In genomic region chr7:69596723-69597277, GRCh38 we compare ENCODE assay signal across 8 cellular contexts. TPM values are rescaled to one million over a fixed set of nuclear protein-coding genes. Genes with fewer than 3 reads are reported as not detected.
A peak's percentile ranks its signal among the peaks of the same experiment; 100 is the strongest.
DNase-seq lines count a peak whose midpoint lies in the region; ATAC-seq, FAIRE-seq and TF ChIP-seq lines count a peak whose summit lies in the region.

No MANE protein-coding gene starts in this region.

- H3K4me1 Mint-ChIP-seq in CD4-positive, CD25-positive, alpha-beta regulatory T cell = peaks cover 0 to 16% (median 4%) of the 10 kb centered on the region in 4 donors
- H3K4me1 Mint-ChIP-seq in stimulated activated effector memory CD8-positive, alpha-beta T cell treated with anti-CD3 and anti-CD28 coated beads, Interleukin-12 subunit alpha, Interleukin-12 subunit beta, amount 100 ng/mL, for 72 hours = no peaks in the 10 kb centered on the region

- TF ChIP-seq POLR2A in ovary (IDR thresholded peaks at IDR 0.05) (no peak), GM12892 (IDR thresholded peaks at IDR 0.05; ENCODE audit: low read depth, low read length) (no peak)

- TF ChIP-seq CTCF in KMS-11 (conservative IDR thresholded peaks at IDR 0.05; ENCODE audit: low read depth, low read length) (no peak), ovary (IDR thresholded peaks at IDR 0.05) (no peak)

- no peak overlapping the region for H3K27ac ChIP-seq in CD4-positive, CD25-positive, alpha-beta regulatory T cell (ENCODE audit: insufficient read depth, low read length, poor library complexity, severe bottlenecking)
- H3K27ac ChIP-seq in KMS-11 (no peak overlapping the region), ovary (peak overlapping the region; percentile 92 to 95)

- H3K9ac ChIP-seq in KMS-11 = peak overlapping the region; percentile 70; the same call in 1 of the 2 replicates
- peak overlapping the region; percentile 48 for H3K9ac ChIP-seq in endocrine pancreas (ENCODE audit: control insufficient read depth, insufficient read depth, low read length)

- no peak for FAIRE-seq in GM12892 (lab: Jason Lieb, UNC)

- peak overlapping the region; percentile 71 to 89 (median 83) for H3K4me3 Mint-ChIP-seq in CD4-positive, CD25-positive, alpha-beta regulatory T cell
- H3K4me3 Mint-ChIP-seq in stimulated activated effector memory CD8-positive, alpha-beta T cell treated with anti-CD3 and anti-CD28 coated beads, Interleukin-12 subunit alpha, Interleukin-12 subunit beta, amount 100 ng/mL, for 72 hours = no peak overlapping the region

- no peak for TF ChIP-seq EP300 in ovary (IDR thresholded peaks at IDR 0.05)

- H3K4me3 ChIP-seq in CD4-positive, CD25-positive, alpha-beta regulatory T cell (ENCODE audit: low read depth, low read length) = no peak overlapping the region
- H3K4me3 ChIP-seq in KMS-11 (IDR thresholded peaks at IDR 0.05; ENCODE audit: insufficient read depth, low read depth, low read length) (no peak overlapping the region), endocrine pancreas (ENCODE audit: control insufficient read depth, insufficient read depth, low read length) (peak overlapping the region; percentile 58), ovary (peak overlapping the region; percentile 81)

- H3K27me3 Mint-ChIP-seq in CD4-positive, CD25-positive, alpha-beta regulatory T cell = peaks cover 30% of the 10 kb centered on the region

- no peaks in the 10 kb centered on the region for H3K36me3 ChIP-seq in CD4-positive, CD25-positive, alpha-beta regulatory T cell (ENCODE audit: control insufficient read depth, insufficient read depth, low read length)
- H3K36me3 ChIP-seq in KMS-11 (ENCODE audit: insufficient read depth) (no peaks in the 10 kb centered on the region), endocrine pancreas (ENCODE audit: control insufficient read depth, insufficient read depth, low read length) (no peaks in the 10 kb centered on the region), ovary (no peaks in the 10 kb centered on the region)

- H3K9me3 ChIP-seq in CD4-positive, CD25-positive, alpha-beta regulatory T cell (ENCODE audit: control insufficient read depth in 2 of 2, low read length in 2 of 2) = no peaks in the 10 kb centered on the region
- H3K9me3 ChIP-seq in endocrine pancreas (ENCODE audit: control insufficient read depth, low read length) (no peaks in the 10 kb centered on the region), ovary (no peaks in the 10 kb centered on the region)

- H3K27me3 ChIP-seq in CD4-positive, CD25-positive, alpha-beta regulatory T cell (ENCODE audit: control insufficient read depth, insufficient read depth, low read length) = peaks cover 23% of the 10 kb centered on the region
- H3K27me3 ChIP-seq in KMS-11 (ENCODE audit: insufficient read depth, low read depth) (no peaks in the 10 kb centered on the region), endocrine pancreas (ENCODE audit: control insufficient read depth, insufficient read depth, low read length) (no peaks in the 10 kb centered on the region), ovary (no peaks in the 10 kb centered on the region)

- peaks cover 0 to 4% (median 2%) of the 10 kb centered on the region in 7 donors for H3K9me3 Mint-ChIP-seq in CD4-positive, CD25-positive, alpha-beta regulatory T cell
- H3K9me3 Mint-ChIP-seq in stimulated activated effector memory CD8-positive, alpha-beta T cell treated with anti-CD3 and anti-CD28 coated beads, Interleukin-12 subunit alpha, Interleukin-12 subunit beta, amount 100 ng/mL, for 72 hours = no peaks in the 10 kb centered on the region

- H3K4me2 ChIP-seq in KMS-11 = peak overlapping the region; percentile 81

- H3K4me1 ChIP-seq in CD4-positive, CD25-positive, alpha-beta regulatory T cell (ENCODE audit: control insufficient read depth, insufficient read depth, low read length, poor library complexity, severe bottlenecking) = peaks cover 18% of the 10 kb centered on the region
- H3K4me1 ChIP-seq in KMS-11 (ENCODE audit: low read depth, poor library complexity, severe bottlenecking) = peaks cover 16% of the 10 kb centered on the region
- H3K4me1 ChIP-seq in endocrine pancreas (ENCODE audit: control insufficient read depth, insufficient read depth, low read length) = no peaks in the 10 kb centered on the region
- H3K4me1 ChIP-seq in ovary (ENCODE audit: insufficient read depth) = peaks cover 6% of the 10 kb centered on the region

- intact Hi-C loops in ovary (cut with DNase I) = loop anchor here in 1 of 4 donors (10.0 kb wide), 1 partner anchor 1098 kb away; no protein-coding TSS in a partner anchor

- no peak for ATAC-seq in CD4-positive, CD25-positive, alpha-beta regulatory T cell (ENCODE audit: low read depth in 2 of 2)
- no peak for ATAC-seq in stimulated activated effector memory CD8-positive, alpha-beta T cell treated with anti-CD3 and anti-CD28 coated beads, Interleukin-12 subunit alpha, Interleukin-12 subunit beta, amount 100 ng/mL, for 72 hours

- DNase-seq in CD4-positive, CD25-positive, alpha-beta regulatory T cell = no peak
- DNase-seq in ovary = no peak
- DNase-seq in cerebellum (ENCODE audit: low spot score) = no peak
- no peak for DNase-seq in GM12892 (ENCODE audit: insufficient read length)
- DNase-seq in germinal center (ENCODE audit: low spot score) = no peak
- DNase-seq in stimulated activated effector memory CD8-positive, alpha-beta T cell treated with anti-CD3 and anti-CD28 coated beads, Interleukin-12 subunit alpha, Interleukin-12 subunit beta, amount 100 ng/mL, for 72 hours (ENCODE audit: low spot score in 2 of 2) = no peak

- no peaks in the 10 kb centered on the region for H3K36me3 Mint-ChIP-seq in CD4-positive, CD25-positive, alpha-beta regulatory T cell
- H3K36me3 Mint-ChIP-seq in stimulated activated effector memory CD8-positive, alpha-beta T cell treated with anti-CD3 and anti-CD28 coated beads, Interleukin-12 subunit alpha, Interleukin-12 subunit beta, amount 100 ng/mL, for 72 hours = peaks cover 8% of the 10 kb centered on the region

- H3K79me2 ChIP-seq in KMS-11 (ENCODE audit: insufficient read depth, low read depth) = no peaks in the 10 kb centered on the region

- H4K20me1 ChIP-seq in KMS-11 (ENCODE audit: insufficient read depth) = no peaks in the 10 kb centered on the region

- WGBS in ovary, 3 donors = 22 to 27% (median 22%) methylated on average over 16 of the region's 16 CpGs

- peak overlapping the region in 1 of 3 donors; percentile 23 for H3K27ac Mint-ChIP-seq in CD4-positive, CD25-positive, alpha-beta regulatory T cell
- no peak overlapping the region for H3K27ac Mint-ChIP-seq in stimulated activated effector memory CD8-positive, alpha-beta T cell treated with anti-CD3 and anti-CD28 coated beads, Interleukin-12 subunit alpha, Interleukin-12 subunit beta, amount 100 ng/mL, for 72 hours

- H2AFZ ChIP-seq in KMS-11 (ENCODE audit: low read depth) = peak overlapping the region; percentile 96

RNA-seq across cellular contexts. Expression of gene AUTS2, which starts 1.5 kb away (rescaled TPM):
- 32.4 TPM for total RNA-seq in CD4-positive, CD25-positive, alpha-beta regulatory T cell
- polyA plus RNA-seq in CD4-positive, CD25-positive, alpha-beta regulatory T cell = 1 to 10 TPM in 1 of 4 donors, under 1 TPM in 3; 0.47 to 3.0 (median 0.64) TPM
- total RNA-seq in ovary = 10 to 100 TPM; 35.4 to 60.9 (median 47.8) TPM
- polyA plus RNA-seq in ovary = 10 to 100 TPM; 18.3 to 22.0 TPM
- total RNA-seq in cerebellum = 298 TPM
- polyA plus RNA-seq in GM12892 (2012; ENCODE audit: missing spikeins) = 12.6 TPM

Comparison
In these comparisons a context has a peak if more than half of its experiments do, and no peak if none do; other contexts are left out.
1. H3K27ac ChIP-seq: peak in ovary (2 of 2); none in CD4-positive, CD25-positive, alpha-beta regulatory T cell (single experiment) and KMS-11 (single experiment).
2. H3K4me3 ChIP-seq: peak in endocrine pancreas (single experiment) and ovary (single experiment); none in CD4-positive, CD25-positive, alpha-beta regulatory T cell (single experiment) and KMS-11 (single experiment).